In the genomic region with DNA sequence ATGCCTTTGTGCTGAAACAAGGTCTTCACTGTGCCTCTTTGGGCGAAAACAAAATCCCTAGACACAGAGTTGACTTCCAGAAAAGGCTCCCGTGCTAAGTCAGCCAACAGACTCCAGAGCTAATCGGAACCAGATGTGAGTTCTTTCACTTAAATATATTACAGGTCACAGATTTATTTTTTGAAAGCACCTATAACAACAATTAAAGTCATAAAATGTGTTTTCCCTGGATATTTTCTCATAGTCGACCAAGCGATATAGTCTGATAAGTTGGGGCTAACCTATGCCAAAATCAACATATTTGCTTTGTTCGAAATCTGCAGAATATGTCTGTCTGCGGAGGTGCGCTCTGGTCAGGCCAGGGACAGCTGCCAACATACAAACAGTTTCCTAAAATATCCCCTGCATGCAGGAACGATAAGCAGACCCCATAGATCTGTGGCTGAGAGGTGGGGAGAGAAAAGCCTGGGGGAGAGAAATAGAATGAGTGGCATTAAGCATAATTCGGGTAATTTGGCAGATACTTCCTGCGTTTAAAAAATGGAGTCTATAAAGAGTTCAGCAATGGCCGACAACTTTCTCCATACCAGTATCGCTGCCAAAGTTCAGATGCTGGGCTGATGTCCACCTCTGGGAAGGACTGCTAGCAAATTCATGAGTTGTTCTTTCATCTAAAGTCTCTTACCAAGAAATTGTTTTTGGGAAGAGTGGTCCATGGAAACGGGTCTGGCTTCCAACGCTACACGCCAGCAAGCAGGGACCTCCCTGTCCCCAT, we compare ENCODE assay signal across 11 cellular contexts. TPM values are rescaled to one million over a fixed set of nuclear protein-coding genes. Genes with fewer than 3 reads are reported as not detected.
A peak's percentile ranks its signal among the peaks of the same experiment; 100 is the strongest.
DNase-seq lines count a peak whose midpoint lies in the region; ATAC-seq, FAIRE-seq and TF ChIP-seq lines count a peak whose summit lies in the region.
"Had no signal": no experiment of that assay in that cellular context is flagged by ENCODE, and none has a peak within 500 bp of the region (broad histone marks: within the 10 kb centered on the region; RNA-seq: fewer than 3 reads in every experiment).

No MANE protein-coding gene starts in this region.

- no peak for TF ChIP-seq EP300 in K562 (IDR thresholded peaks at IDR 0.05; ENCODE audit: low read length)

- in situ Hi-C loops in K562 (cut with MboI) = no loop called here

- no TSS peak for BruUV-seq in K562 (replicated peaks; lab: Mats Ljungman, UMichigan)

- TF ChIP-seq POLR2A in K562 (conservative IDR thresholded peaks at IDR 0.05) (no peak), GM18505 (IDR thresholded peaks at IDR 0.05; ENCODE audit: borderline replicate concordance, extremely low read depth, insufficient read depth, insufficient read length) (no peak)

- no peak for TF ChIP-seq RAD21 in K562 (CRISPR knock-in tag; conservative IDR thresholded peaks at IDR 0.05 in 1 of 2, IDR thresholded peaks at IDR 0.05 in 1 of 2)

- H3K9ac ChIP-seq in K562 (ENCODE audit: insufficient read depth in 1 of 2, low read depth in 2 of 2, low read length in 2 of 2) = no peak overlapping the region
- no peak overlapping the region for H3K9ac ChIP-seq in smooth muscle cell (ENCODE audit: low read depth)

- H3K9me3 ChIP-seq in K562 (replicated peaks; ENCODE audit: control insufficient read depth, insufficient read depth, low read depth, low read length) (no peaks in the 10 kb centered on the region), smooth muscle cell (replicated peaks; ENCODE audit: low read depth) (no peaks in the 10 kb centered on the region), MG63 (peaks cover 3% of the 10 kb centered on the region; the same call in 1 of the 2 replicates)

- H3K79me2 ChIP-seq in K562 (ENCODE audit: control insufficient read depth, insufficient read depth, low read length) (no peaks in the 10 kb centered on the region), smooth muscle cell (ENCODE audit: low read depth) (no peaks in the 10 kb centered on the region)

- H3K36me3 ChIP-seq in K562 (ENCODE audit: control insufficient read depth, insufficient read depth, low read length) (no peaks in the 10 kb centered on the region), smooth muscle cell (ENCODE audit: low read depth) (no peaks in the 10 kb centered on the region), MG63 (no peaks in the 10 kb centered on the region)

- TF ChIP-seq CTCF in K562 (IDR thresholded peaks at IDR 0.05 in 2 of 3, conservative IDR thresholded peaks at IDR 0.05 in 1 of 3; ENCODE audit: insufficient read depth in 2 of 3, low read depth in 1 of 3, low read length in 3 of 3) (no peak), smooth muscle cell (IDR thresholded peaks at IDR 0.05; ENCODE audit: borderline replicate concordance, insufficient read depth, poor library complexity, severe bottlenecking) (no peak)

- ATAC-seq in K562 = no peak
- ATAC-seq in left ventricle myocardium superior = peak; percentile 93
- ATAC-seq in GM18505 (IDR thresholded peaks at IDR 0.05; ENCODE audit: unreplicated experiment) = no peak
- ATAC-seq in GM19035 (IDR thresholded peaks at IDR 0.05; ENCODE audit: unreplicated experiment) = no peak

- CTCF ChIA-PET in K562 (lab: Yijun Ruan, JAX; ENCODE audit: low intra/inter-chr PET ratio) = no interaction called here

- intact Hi-C loops in K562 (cut with micrococcal nuclease) = no loop called here
- intact Hi-C loops in left ventricle myocardium superior (cut with micrococcal nuclease) = no loop called here

- H2AFZ ChIP-seq in K562 (ENCODE audit: low read depth, low read length) (peak overlapping the region; percentile 33; the same call in 1 of the 2 replicates), smooth muscle cell (ENCODE audit: low read depth) (peak overlapping the region; percentile 20)

- H4K20me1 ChIP-seq in K562 (replicated peaks; ENCODE audit: control insufficient read depth, insufficient read depth, low read length) = no peaks in the 10 kb centered on the region
- no peaks in the 10 kb centered on the region for H4K20me1 ChIP-seq in smooth muscle cell (ENCODE audit: low read depth)

- H3K27me3 ChIP-seq in K562 (ENCODE audit: control insufficient read depth in 2 of 2, insufficient read depth in 2 of 2, low read length in 2 of 2) = peaks cover 2 to 9% of the 10 kb centered on the region in 2 experiments; a peak in 4 of 5 replicates
- H3K27me3 ChIP-seq in smooth muscle cell (ENCODE audit: low read depth) = no peaks in the 10 kb centered on the region
- no peaks in the 10 kb centered on the region; the same call in 1 of the 2 replicates for H3K27me3 ChIP-seq in MG63

- H3K27ac ChIP-seq in K562 (ENCODE audit: extremely low read depth, low read depth, low read length) (no peak overlapping the region), smooth muscle cell (ENCODE audit: low read depth) (peak overlapping the region; percentile 47)

- no peaks in the 10 kb centered on the region for H3F3A ChIP-seq in smooth muscle cell (ENCODE audit: low read depth)

- peak overlapping the region; percentile 39 for H3K4me2 ChIP-seq in K562 (ENCODE audit: insufficient read depth, low read length)
- H3K4me2 ChIP-seq in smooth muscle cell = peak overlapping the region; percentile 3

- peak; percentile 18 for DNase-seq in GM04503 (ENCODE audit: low read depth)
- no peak for DNase-seq in K562 (ENCODE audit: extremely low read depth in 1 of 4, low spot score in 3 of 4)
- DNase-seq in left ventricle myocardium superior = peak; percentile 44
- DNase-seq in smooth muscle cell (lab: John Stamatoyannopoulos, UW; ENCODE audit: unreplicated experiment) = no peak
- no peak for DNase-seq in MG63
- DNase-seq in NOMO-1 treated with dmso at 0.1 percent for 144 hours (lab: John Stamatoyannopoulos, UW; ENCODE audit: unreplicated experiment) = no peak
- DNase-seq: anterior cingulate cortex, COR-L47, OCI-M1 had no signal

- no peak overlapping the region for H3K4me3 ChIP-seq in K562
- no peak overlapping the region for H3K4me3 ChIP-seq in smooth muscle cell
- no peak overlapping the region for H3K4me3 ChIP-seq in MG63

- 27% methylated on average over 14 of the region's 16 CpGs for WGBS in K562 (ENCODE audit: insufficient coverage, low coverage, missing lambda C conversion rate)
- WGBS in smooth muscle cell (ENCODE audit: low lambda C conversion rate) = 78% methylated on average over 16 of the region's 16 CpGs

- H3K4me1 ChIP-seq in K562 (replicated peaks in 1 of 2; ENCODE audit: control insufficient read depth in 2 of 2, insufficient read depth in 2 of 2, low read length in 2 of 2) (no peaks in the 10 kb centered on the region), smooth muscle cell (ENCODE audit: low read depth) (no peaks in the 10 kb centered on the region)

- POLR2A ChIA-PET in K562 (lab: Yijun Ruan, JAX) = no interaction called here

- H3K9me1 ChIP-seq in K562 (ENCODE audit: control insufficient read depth, insufficient read depth, low read length) = no peaks in the 10 kb centered on the region

- no peak for FAIRE-seq in K562 (lab: Jason Lieb, UNC)

TF ChIP-seq in K562, 482 proteins besides CTCF, POLR2A, EP300 and RAD21:
- no peak for TF ChIP-seq ZNF696 (CRISPR knock-in tag; conservative IDR thresholded peaks at IDR 0.05)
- no peak for TF ChIP-seq NFE2L1 (tag; IDR thresholded peaks at IDR 0.05; ENCODE audit: borderline replicate concordance, low read depth)
- TF ChIP-seq NFATC3 (IDR thresholded peaks at IDR 0.05) = no peak
- no peak for TF ChIP-seq DACH1 (IDR thresholded peaks at IDR 0.05; ENCODE audit: partially characterized antibody)
- no peak for TF ChIP-seq ZSCAN29 (IDR thresholded peaks at IDR 0.05)
- TF ChIP-seq CEBPG (CRISPR knock-in tag; IDR thresholded peaks at IDR 0.05) = no peak
- TF ChIP-seq CEBPG (tag; conservative IDR thresholded peaks at IDR 0.05 in 1 of 2, IDR thresholded peaks at IDR 0.05 in 1 of 2) = no peak
- TF ChIP-seq BCL6 (CRISPR knock-in tag; IDR thresholded peaks at IDR 0.05) = no peak
- no peak for TF ChIP-seq WHSC1 (IDR thresholded peaks at IDR 0.05; ENCODE audit: low read length)

RNA-seq across cellular contexts. Expression of a gene that starts 50.8 kb away (rescaled TPM):
- 67.4 and 250 TPM in 2 replicates for total RNA-seq in K562 (2011; cell fraction: chromatin; rRNA removed; ENCODE audit: low replicate concordance)
- 31.9 and 47.6 TPM in 2 replicates for total RNA-seq in K562 (2011; cell fraction: nucleolus; rRNA removed)
- total RNA-seq in K562 (2011; cell fraction: nucleoplasm; rRNA removed) = 49.3 and 53.9 TPM in 2 replicates
- total RNA-seq in K562 (2014; rRNA removed) (83.7 and 92.6 TPM in 2 replicates), K562 (2014; rRNA removed; fragmentation: Illumina TruSeq; extraction: Trizol) (41.3 and 48.4 TPM in 2 replicates), K562 (2015; rRNA removed; fragmentation: Illumina TruSeq; extraction: Trizol) (38.5 and 39.7 TPM in 2 replicates), K562 (2021) (90.1 and 95.3 TPM in 2 replicates), left ventricle myocardium superior (36.6 TPM), smooth muscle cell (107 and 146 TPM in 2 replicates)
- polyA plus RNA-seq in K562 (2011; rRNA removed) (34.6 and 38.8 TPM in 2 replicates), K562 (2014; fragmentation: Illumina TruSeq; extraction: Trizol) (59.0 and 68.9 TPM in 2 replicates), K562 (2014; fragmentation: Nextera tagmentation; extraction: Ambion mirVana) (10 to 100 TPM; 16.3 to 26.1 TPM), K562 (2014; rRNA removed) (38.7 and 39.3 TPM in 2 replicates), smooth muscle cell (83.0 and 112 TPM in 2 replicates)
- 27.1 and 27.6 TPM in 2 replicates for polyA plus RNA-seq in K562 (2011; cell fraction: cytosol; rRNA removed)
- polyA plus RNA-seq in K562 (2011; cell fraction: nucleus; rRNA removed) = 41.9 and 53.7 TPM in 2 replicates
- 35.6 and 48.6 TPM in 2 replicates for polyA plus RNA-seq in K562 (2012)
- polyA minus RNA-seq in K562 (2011; rRNA and poly(A)+ RNA removed) = 95.5 and 107 TPM in 2 replicates
- 77.2 and 89.1 TPM in 2 replicates for polyA minus RNA-seq in K562 (2011; cell fraction: cytosol; rRNA and poly(A)+ RNA removed)
- polyA minus RNA-seq in K562 (2011; cell fraction: nucleus; rRNA and poly(A)+ RNA removed) = 28.9 and 59.1 TPM in 2 replicates
- 24.3 and 36.7 TPM in 2 replicates for total RNA-seq in MG63 (2014; rRNA removed; shearing (Covaris generic); ENCODE audit: low replicate concordance)

Comparison
In these comparisons a context has a peak if more than half of its experiments do, and no peak if none do; other contexts are left out.
1. DNase-seq: peak in GM04503 (single experiment) and left ventricle myocardium superior (single experiment); none in K562 (0 of 4), smooth muscle cell (single experiment), MG63 (single experiment) and NOMO-1 treated with dmso at 0.1 percent for 144 hours (single experiment).